In genomic region chr20:12411246-12411940, GRCh38 we compare ENCODE assay signal across 24 cellular contexts.
"Had no signal": no experiment of that assay in that cellular context is flagged by ENCODE, and none has a peak within 500 bp of the region (broad histone marks: within the 10 kb centered on the region; RNA-seq: fewer than 3 reads in every experiment).

No MANE protein-coding gene starts in this region.

- H3K27ac ChIP-seq: gastrocnemius medialis, lower lobe of right lung, neutrophil, pancreas, right lobe of liver, suprapubic skin, transverse colon, upper lobe of right lung, uterus had no signal

- H3K4me1 ChIP-seq: gastrocnemius medialis, lower lobe of right lung, pancreas, right lobe of liver, transverse colon, upper lobe of right lung, uterus had no signal

- ATAC-seq: esophagus mucosa; gastrocnemius medialis; left ventricle myocardium superior; lower lobe of right lung; mucosa of descending colon; natural killer cell treated with Interleukin-12 subunit alpha and Interleukin-12 subunit beta and Interleukin-15 and Interleukin-18, amount 100 ng/mL, for 72 hours; pancreas; right lobe of liver; stimulated activated naive CD8-positive, alpha-beta T cell treated with anti-CD3 and anti-CD28 coated beads, Interleukin-15, amount 100 ng/mL, for 72 hours; upper lobe of right lung had no signal

- H3K9me3 ChIP-seq: gastrocnemius medialis, neutrophil, pancreas, uterus had no signal

- H3K4me3 ChIP-seq: dorsolateral prefrontal cortex, gastrocnemius medialis, lower lobe of right lung, mucosa of descending colon, pancreas, right lobe of liver, suprapubic skin, transverse colon, upper lobe of right lung, uterus had no signal

- FAIRE-seq: pancreas, small intestine had no signal

- H3K36me3 ChIP-seq: gastrocnemius medialis, lower lobe of right lung, neutrophil, pancreas, right lobe of liver, suprapubic skin, transverse colon, upper lobe of right lung, uterus had no signal

- H3K27me3 ChIP-seq: dorsolateral prefrontal cortex, gastrocnemius medialis, neutrophil, pancreas, right lobe of liver, suprapubic skin, transverse colon, upper lobe of right lung, uterus had no signal

- DNase-seq: effector CD4-positive, alpha-beta T cell; foreskin fibroblast; gastrocnemius medialis; head of caudate nucleus; left ventricle myocardium superior; lower lobe of right lung; mucosa of descending colon; naive B cell; pancreas; right lobe of liver; small intestine; stimulated activated CD4-positive, alpha-beta T cell treated with anti-CD3 and anti-CD28 coated beads, Interleukin-15, amount 100 ng/mL, for 24 hours; stimulated activated CD4-positive, alpha-beta T cell treated with anti-CD3 and anti-CD28 coated beads, Interleukin-2, amount 100 ng/mL, for 48 hours; stimulated activated CD8-positive, alpha-beta memory T cell treated with anti-CD3 and anti-CD28 coated beads, Interleukin-4, amount 100 ng/mL, for 48 hours; stimulated activated naive CD4-positive, alpha-beta T cell; stimulated activated naive CD8-positive, alpha-beta T cell treated with anti-CD3 and anti-CD28 coated beads, Interleukin-15, amount 100 ng/mL, for 72 hours; transverse colon; upper lobe of right lung; uterus had no signal
